In the genomic region with DNA sequence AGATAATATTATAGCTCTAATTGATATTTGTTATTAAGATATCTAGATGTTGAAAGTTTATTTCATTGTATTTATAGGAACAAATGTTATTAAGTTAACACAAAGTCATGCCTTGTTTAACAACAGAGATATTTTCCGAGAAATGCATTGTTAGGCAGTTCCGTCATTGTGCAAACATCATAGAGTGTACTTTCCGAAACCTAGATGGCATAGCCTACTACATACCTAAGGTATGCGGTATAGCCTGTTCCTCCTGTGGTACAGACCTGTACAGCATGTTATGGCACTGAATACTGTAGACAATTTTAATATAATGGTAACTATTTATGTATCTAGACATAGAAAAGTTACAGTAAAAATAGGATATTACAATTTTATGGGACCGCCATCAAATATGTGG, we compare ENCODE assay signal across 17 cellular contexts.
"Had no signal": no experiment of that assay in that cellular context is flagged by ENCODE, and none has a peak within 500 bp of the region (broad histone marks: within the 10 kb centered on the region; RNA-seq: fewer than 3 reads in every experiment).

No MANE protein-coding gene starts in this region.

- H3K36me3 Mint-ChIP-seq: memory B cell; natural killer cell treated with Interleukin-12 subunit alpha and Interleukin-12 subunit beta and Interleukin-15 and Interleukin-18, amount 100 ng/mL, for 72 hours; stimulated activated memory B cell treated with anti-CD40 and anti-IgM and Interleukin-4, amounts not matched to agents 10 μg/mL and 1 μg/mL and 100 μg/mL, for 72 hours; T-cell had no signal

- DNase-seq: activated CD4-positive, alpha-beta T cell treated with anti-CD3 and anti-CD28 coated beads, Interleukin-2, amount 10 ng/mL, durations not matched to agents 24 days and 14 days; activated CD8-positive, alpha-beta memory T cell treated with anti-CD3 and anti-CD28 coated beads for 24 hours; activated naive CD4-positive, alpha-beta T cell treated with anti-CD3 and anti-CD28 coated beads for 36 hours; caudate nucleus; effector memory CD4-positive, alpha-beta T cell; hippocampal formation; left cardiac atrium; nucleus accumbens; right cardiac atrium; T-cell; T1000; transverse colon; WERI-Rb-1 had no signal

- H3K27me3 Mint-ChIP-seq: activated CD4-positive, alpha-beta T cell treated with anti-CD3 and anti-CD28 coated beads, Interleukin-2, amount 10 ng/mL, durations not matched to agents 24 days and 14 days; activated T-helper 17 cell treated with anti-CD3 and anti-CD28 coated beads, Interleukin-2, amount 50 U/mL, for 72 hours; memory B cell; natural killer cell treated with Interleukin-12 subunit alpha and Interleukin-12 subunit beta and Interleukin-15 and Interleukin-18, amount 100 ng/mL, for 72 hours; stimulated activated memory B cell treated with anti-CD40 and anti-IgM and Interleukin-4, amounts not matched to agents 10 μg/mL and 1 μg/mL and 100 μg/mL, for 72 hours; T-cell had no signal

- H3K4me1 ChIP-seq: transverse colon had no signal

- H3K27ac ChIP-seq: transverse colon, WERI-Rb-1 had no signal

- H3K4me3 Mint-ChIP-seq: activated CD4-positive, alpha-beta T cell treated with anti-CD3 and anti-CD28 coated beads, Interleukin-2, amount 10 ng/mL, durations not matched to agents 24 days and 14 days; activated naive CD4-positive, alpha-beta T cell treated with anti-CD3 and anti-CD28 coated beads for 36 hours; activated T-helper 17 cell treated with anti-CD3 and anti-CD28 coated beads, Interleukin-2, amount 50 U/mL, for 72 hours; memory B cell; natural killer cell treated with Interleukin-12 subunit alpha and Interleukin-12 subunit beta and Interleukin-15 and Interleukin-18, amount 100 ng/mL, for 72 hours; stimulated activated memory B cell treated with anti-CD40 and anti-IgM and Interleukin-4, amounts not matched to agents 10 μg/mL and 1 μg/mL and 100 μg/mL, for 72 hours; T-cell had no signal

- H3K9me3 ChIP-seq: transverse colon had no signal

- H3K9me3 Mint-ChIP-seq: activated CD4-positive, alpha-beta T cell treated with anti-CD3 and anti-CD28 coated beads, Interleukin-2, amount 10 ng/mL, durations not matched to agents 24 days and 14 days; stimulated activated memory B cell treated with anti-CD40 and anti-IgM and Interleukin-4, amounts not matched to agents 10 μg/mL and 1 μg/mL and 100 μg/mL, for 72 hours had no signal

- ATAC-seq: activated T-helper 17 cell treated with anti-CD3 and anti-CD28 coated beads, Interleukin-2, amount 50 U/mL, for 72 hours; left cardiac atrium; natural killer cell treated with Interleukin-12 subunit alpha and Interleukin-12 subunit beta and Interleukin-15 and Interleukin-18, amount 100 ng/mL, for 72 hours; right cardiac atrium; stimulated activated memory B cell treated with anti-CD40 and anti-IgM and Interleukin-4, amounts not matched to agents 10 μg/mL and 1 μg/mL and 100 μg/mL, for 72 hours; T-cell had no signal

- H3K36me3 ChIP-seq: transverse colon, WERI-Rb-1 had no signal

- H3K4me3 ChIP-seq: transverse colon had no signal

- H3K4me1 Mint-ChIP-seq: activated CD4-positive, alpha-beta T cell treated with anti-CD3 and anti-CD28 coated beads, Interleukin-2, amount 10 ng/mL, durations not matched to agents 24 days and 14 days; activated T-helper 17 cell treated with anti-CD3 and anti-CD28 coated beads, Interleukin-2, amount 50 U/mL, for 72 hours; memory B cell; stimulated activated memory B cell treated with anti-CD40 and anti-IgM and Interleukin-4, amounts not matched to agents 10 μg/mL and 1 μg/mL and 100 μg/mL, for 72 hours; T-cell had no signal

- H3K27ac Mint-ChIP-seq: activated CD4-positive, alpha-beta T cell treated with anti-CD3 and anti-CD28 coated beads, Interleukin-2, amount 10 ng/mL, durations not matched to agents 24 days and 14 days; activated naive CD4-positive, alpha-beta T cell treated with anti-CD3 and anti-CD28 coated beads for 36 hours; activated T-helper 17 cell treated with anti-CD3 and anti-CD28 coated beads, Interleukin-2, amount 50 U/mL, for 72 hours; memory B cell; natural killer cell treated with Interleukin-12 subunit alpha and Interleukin-12 subunit beta and Interleukin-15 and Interleukin-18, amount 100 ng/mL, for 72 hours; stimulated activated memory B cell treated with anti-CD40 and anti-IgM and Interleukin-4, amounts not matched to agents 10 μg/mL and 1 μg/mL and 100 μg/mL, for 72 hours; T-cell had no signal
